Comparison of ENCODE assay signal across 8 cellular contexts in the genomic region with DNA sequence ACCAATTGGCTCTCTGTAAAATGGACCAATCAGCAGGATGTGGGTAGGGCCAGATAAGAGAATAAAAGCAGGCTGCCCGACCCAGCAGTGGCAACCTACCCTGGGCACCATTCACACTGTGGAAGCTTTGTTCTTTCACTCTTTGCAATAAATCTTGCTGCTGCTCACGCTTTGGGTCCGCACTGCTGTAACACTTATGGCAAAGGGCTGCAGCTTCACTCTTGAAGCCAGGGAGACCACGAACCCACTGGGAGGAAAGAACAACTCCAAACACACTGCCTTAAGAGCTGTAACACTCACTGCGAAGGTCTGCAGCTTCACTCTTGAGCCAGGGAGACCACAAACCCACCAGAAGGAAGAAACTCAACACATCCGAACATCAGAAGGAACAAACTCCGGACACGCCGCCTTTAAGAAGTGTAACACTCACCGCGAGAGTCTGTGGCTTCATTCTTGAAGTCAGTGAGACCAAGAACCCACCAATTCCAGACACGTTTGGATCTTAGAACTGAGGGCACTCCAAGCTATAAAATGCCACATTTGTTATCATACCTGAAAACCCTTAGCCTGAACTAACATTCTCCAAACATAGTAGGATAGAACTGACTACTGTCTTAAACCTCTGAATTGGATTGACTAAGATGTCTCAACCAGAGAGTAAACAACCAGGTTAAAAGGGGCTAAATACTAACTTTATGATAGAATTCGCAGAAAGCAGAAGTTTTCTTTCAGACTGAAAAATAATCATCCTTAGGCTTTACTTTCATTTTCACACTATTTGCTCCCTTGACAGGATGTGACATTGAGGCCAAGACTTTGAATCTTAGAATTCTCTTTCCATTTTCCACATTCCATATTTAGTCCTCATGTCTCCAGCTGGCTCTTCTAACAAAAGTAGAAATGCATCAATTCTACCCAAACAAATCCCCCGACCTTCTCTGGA. TPM values are rescaled to one million over a fixed set of nuclear protein-coding genes. Genes with fewer than 3 reads are reported as not detected.
DNase-seq lines count a peak whose midpoint lies in the region; ATAC-seq and TF ChIP-seq lines count a peak whose summit lies in the region.

No MANE protein-coding gene starts in this region.

- peak overlapping the region; percentile 85 to 90 for H3K4me3 Mint-ChIP-seq in activated T-cell treated with anti-CD3 and anti-CD28 coated beads, Interleukin-2, amount 50 U/mL, for 72 hours
- H3K4me3 Mint-ChIP-seq in memory B cell (peak overlapping the region; percentile 89), H9 (no peak overlapping the region)

- H2BK120ac ChIP-seq in H9 (ENCODE audit: low read depth, low read length, poor library complexity, severe bottlenecking), result no peak overlapping the region

- no peaks in the 10 kb centered on the region for H3K79me2 ChIP-seq in ACC112 (ENCODE audit: control insufficient read depth, insufficient read depth, low read length, unreplicated experiment)
- H3K79me2 ChIP-seq in H9 (ENCODE audit: insufficient read depth, low read length), result no peaks in the 10 kb centered on the region

- peak overlapping the region; percentile 60 for H3K27ac ChIP-seq in ACC112 (ENCODE audit: low read depth, low read length)
- no peak overlapping the region for H3K27ac ChIP-seq in H9 (ENCODE audit: insufficient read length, low read depth, low read length)

- no peak overlapping the region for H2BK12ac ChIP-seq in H9 (ENCODE audit: insufficient read length, low read depth, low read length)

- H3K23me2 ChIP-seq in H9 (ENCODE audit: insufficient read length, low read depth, low read length, poor library complexity, severe bottlenecking), result no peaks in the 10 kb centered on the region

- H4K5ac ChIP-seq in H9 (ENCODE audit: insufficient read length, low read depth, low read length), result no peak overlapping the region

- no peak overlapping the region for H2BK5ac ChIP-seq in H9 (ENCODE audit: insufficient read length, low read length)

- no CpG with 5 or more reads among the region's 14 CpGs for WGBS in H9 (ENCODE audit: extremely low coverage, insufficient read length, low lambda C conversion rate)

- ATAC-seq in HG03442 (IDR thresholded peaks at IDR 0.05; ENCODE audit: unreplicated experiment), result peak; percentile 10
- ATAC-seq in activated T-cell treated with anti-CD3 and anti-CD28 coated beads, Interleukin-2, amount 50 U/mL, for 72 hours (replicated peaks in 1 of 2), result peak; percentile 39 to 49
- peak; percentile 53 for ATAC-seq in memory B cell (ENCODE audit: low read depth)

- no peak overlapping the region for H3T11ph ChIP-seq in H9 (ENCODE audit: low read length)

- no peak overlapping the region for H3K56ac ChIP-seq in H9 (ENCODE audit: insufficient read length, low read depth, low read length)

- H3K4me1 ChIP-seq in ACC112 (ENCODE audit: control insufficient read depth, insufficient read depth, low read length, unreplicated experiment) (peaks cover 20% of the 10 kb centered on the region), H9 (ENCODE audit: insufficient read depth, low read length) (no peaks in the 10 kb centered on the region)

- H3K9ac ChIP-seq in H9 (ENCODE audit: extremely low read depth, insufficient read length, low read length), result no peak overlapping the region

- H3K36me3 ChIP-seq in ACC112 (ENCODE audit: insufficient read depth, low read length), result no peaks in the 10 kb centered on the region

- H3K14ac ChIP-seq in H9 (ENCODE audit: insufficient read depth, low read length), result no peak overlapping the region

- no peak overlapping the region for H2AK5ac ChIP-seq in H9 (ENCODE audit: insufficient read length, low read length)

- H3K4me3 ChIP-seq in ACC112 (ENCODE audit: low read depth, low read length), result peak overlapping the region; percentile 71

- no peaks in the 10 kb centered on the region for H3K27me3 Mint-ChIP-seq in activated T-cell treated with anti-CD3 and anti-CD28 coated beads, Interleukin-2, amount 50 U/mL, for 72 hours (ENCODE audit: low read depth)
- no peaks in the 10 kb centered on the region for H3K27me3 Mint-ChIP-seq in memory B cell
- H3K27me3 Mint-ChIP-seq in H9 (ENCODE audit: low read depth), result no peaks in the 10 kb centered on the region

- H2AFZ ChIP-seq in ACC112 (ENCODE audit: low read length, unreplicated experiment), result peak overlapping the region; percentile 88
- no peak overlapping the region for H2AFZ ChIP-seq in H9 (ENCODE audit: low read length)

- TF ChIP-seq CTCF in H9 (conservative IDR thresholded peaks at IDR 0.05), result no peak

- peak overlapping the region; percentile 90 for H3K27ac Mint-ChIP-seq in activated T-cell treated with anti-CD3 and anti-CD28 coated beads, Interleukin-2, amount 50 U/mL, for 72 hours
- H3K27ac Mint-ChIP-seq in memory B cell (peak overlapping the region; percentile 90), H9 (no peak overlapping the region; a peak in 2 of 7 replicates)

- H3K79me1 ChIP-seq in H9 (ENCODE audit: insufficient read depth, low read depth, low read length, poor library complexity, severe bottlenecking), result no peaks in the 10 kb centered on the region

- no peak overlapping the region for H3K23ac ChIP-seq in H9 (ENCODE audit: insufficient read length, low read depth, low read length)

- no peak overlapping the region for H4K8ac ChIP-seq in H9 (replicated peaks; ENCODE audit: insufficient read length, low read depth, low read length)

- no peaks in the 10 kb centered on the region for H4K20me1 ChIP-seq in H9 (ENCODE audit: control insufficient read depth, insufficient read depth, insufficient read length)

- H3K18ac ChIP-seq in H9 (ENCODE audit: insufficient read length, low read depth, low read length), result no peak overlapping the region

- H3K9me3 ChIP-seq in H9 (ENCODE audit: control insufficient read depth, low read depth, low read length), result no peaks in the 10 kb centered on the region

- H2BK20ac ChIP-seq in H9 (ENCODE audit: low read depth, low read length, poor library complexity, severe bottlenecking), result no peak overlapping the region

- peaks cover 0 to 4% of the 10 kb centered on the region in 2 donors for H3K9me3 Mint-ChIP-seq in activated T-cell treated with anti-CD3 and anti-CD28 coated beads, Interleukin-2, amount 50 U/mL, for 72 hours
- no peaks in the 10 kb centered on the region for H3K9me3 Mint-ChIP-seq in memory B cell
- H3K9me3 Mint-ChIP-seq in H9, result no peaks in the 10 kb centered on the region; a peak in 1 of 5 replicates

- H3K36me3 Mint-ChIP-seq in activated T-cell treated with anti-CD3 and anti-CD28 coated beads, Interleukin-2, amount 50 U/mL, for 72 hours (ENCODE audit: insufficient read depth in 2 of 2), result peaks cover 0 to 3% of the 10 kb centered on the region in 2 donors
- H3K36me3 Mint-ChIP-seq in memory B cell (peaks cover 6% of the 10 kb centered on the region), H9 (ENCODE audit: insufficient read depth in 1 of 3, low read depth in 3 of 3) (no peaks in the 10 kb centered on the region)

- peaks cover 25% of the 10 kb centered on the region for H3K4me1 Mint-ChIP-seq in activated T-cell treated with anti-CD3 and anti-CD28 coated beads, Interleukin-2, amount 50 U/mL, for 72 hours (ENCODE audit: low read depth)
- H3K4me1 Mint-ChIP-seq in memory B cell (peaks cover 32% of the 10 kb centered on the region), H9 (peaks cover 3% of the 10 kb centered on the region in 2 experiments; a peak in 3 of 4 replicates)

- H3K4ac ChIP-seq in H9 (ENCODE audit: low read depth, low read length), result no peak overlapping the region

- peak; percentile 46 for TF ChIP-seq POLR2A in GM19193 (IDR thresholded peaks at IDR 0.05; ENCODE audit: extremely low read depth, insufficient read depth, insufficient read length)

- DNase-seq in activated T-cell treated with anti-CD3 and anti-CD28 coated beads, Interleukin-2, amount 50 U/mL, for 72 hours, result peak; percentile 26 to 37
- DNase-seq in memory B cell (ENCODE audit: low spot score in 2 of 2) (peak in 1 of 2 donors; percentile 3), H9 (no peak), NCI-H524 (lab: John Stamatoyannopoulos, UW) (no peak), RPMI8226 (no peak)

- H4K91ac ChIP-seq in H9 (ENCODE audit: insufficient read length, low read depth, low read length), result no peak overlapping the region

- no peak overlapping the region for H3K4me2 ChIP-seq in H9 (ENCODE audit: insufficient read depth, insufficient read length, low read length)

- no peak overlapping the region for H2BK15ac ChIP-seq in H9 (ENCODE audit: low read depth, low read length)

- H3K27me3 ChIP-seq in ACC112 (ENCODE audit: insufficient read depth, low read length) (no peaks in the 10 kb centered on the region), H9 (ENCODE audit: insufficient read depth, low read length) (no peaks in the 10 kb centered on the region)

RNA-seq across cellular contexts. Expression of gene CDKL1, which starts 33.6 kb away (rescaled TPM):
- total RNA-seq in activated T-cell treated with anti-CD3 and anti-CD28 coated beads, Interleukin-2, amount 50 U/mL, for 72 hours, result 1 to 10 TPM; 6.3 to 9.3 TPM
- 0.72 and 1.8 TPM in 2 replicates for total RNA-seq in H9 (2021)

RNA-seq across cellular contexts. Expression of gene DMAC2L, which starts 50.9 kb away (rescaled TPM):
- 10 to 100 TPM; 18.2 to 18.9 TPM for total RNA-seq in activated T-cell treated with anti-CD3 and anti-CD28 coated beads, Interleukin-2, amount 50 U/mL, for 72 hours
- 22.4 TPM in 2 replicates for total RNA-seq in H9 (2021)

RNA-seq across cellular contexts. Expression of gene L2HGDH, which starts 51.0 kb away (rescaled TPM):
- total RNA-seq in activated T-cell treated with anti-CD3 and anti-CD28 coated beads, Interleukin-2, amount 50 U/mL, for 72 hours, result 10 to 100 TPM; 11.2 to 18.2 TPM
- 22.6 and 24.8 TPM in 2 replicates for total RNA-seq in H9 (2021)

Comparison
In these comparisons a context has a peak if more than half of its experiments do, and no peak if none do; other contexts are left out.
1. DNase-seq: peak in activated T-cell treated with anti-CD3 and anti-CD28 coated beads, Interleukin-2, amount 50 U/mL, for 72 hours (2 of 2); none in H9 (single experiment), NCI-H524 (0 of 2) and RPMI8226 (single experiment).
2. H3K27ac Mint-ChIP-seq: peak in activated T-cell treated with anti-CD3 and anti-CD28 coated beads, Interleukin-2, amount 50 U/mL, for 72 hours (single experiment) and memory B cell (single experiment); none in H9 (0 of 3).
3. H3K4me3 Mint-ChIP-seq: peak in activated T-cell treated with anti-CD3 and anti-CD28 coated beads, Interleukin-2, amount 50 U/mL, for 72 hours (2 of 2) and memory B cell (single experiment); none in H9 (0 of 2).
4. Peak in every context shown above with its lines, with median percentiles within 50 percentile points of each other: ATAC-seq.